Comparison of ENCODE assay signal across 32 cellular contexts in the genomic region with DNA sequence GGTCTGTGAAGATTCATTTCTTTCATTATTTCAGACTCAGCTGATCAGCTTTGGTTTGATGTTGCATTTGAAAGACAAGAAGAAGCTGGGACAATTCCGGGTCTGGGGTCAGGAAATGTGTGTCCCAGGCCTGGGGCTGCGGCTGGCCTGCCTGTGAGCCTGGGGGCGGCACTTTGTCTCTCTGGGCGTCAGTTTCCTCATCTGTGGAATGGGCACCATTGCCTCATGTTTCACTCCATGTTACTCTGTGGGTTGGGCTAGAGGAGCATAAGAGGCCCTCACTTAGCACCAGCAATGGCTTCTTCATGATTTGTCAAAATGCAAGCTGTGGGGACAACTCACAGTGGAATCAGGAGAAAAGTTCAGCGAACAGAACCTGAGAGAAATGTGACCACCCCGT.
"Had no signal": no experiment of that assay in that cellular context is flagged by ENCODE, and none has a peak within 500 bp of the region (broad histone marks: within the 10 kb centered on the region; RNA-seq: fewer than 3 reads in every experiment).

No MANE protein-coding gene starts in this region.

- H3K9me3 Mint-ChIP-seq: natural killer cell treated with Interleukin-12 subunit alpha and Interleukin-12 subunit beta and Interleukin-15 and Interleukin-18, amount 100 ng/mL, for 72 hours; neural crest cell; stimulated activated memory B cell treated with anti-CD40 and anti-IgM and Interleukin-4, amounts not matched to agents 10 μg/mL and 1 μg/mL and 100 μg/mL, for 72 hours; type B pancreatic cell had no signal

- H3K27me3 ChIP-seq: ovary, spleen, suprapubic skin, testis, tibial artery, transverse colon, upper lobe of right lung, uterus had no signal

- H3K36me3 ChIP-seq: ovary, spleen, suprapubic skin, tibial artery, transverse colon, upper lobe of right lung, uterus had no signal

- H3K4me1 ChIP-seq: parathyroid adenoma, psoas muscle, spleen, suprapubic skin, testis, tibial artery, transverse colon, upper lobe of right lung, uterus had no signal

- H3K4me3 ChIP-seq: ovary, psoas muscle, skin epidermis, smooth muscle cell, spleen, suprapubic skin, tibial artery, transverse colon, upper lobe of right lung, uterus had no signal

- ATAC-seq: naive thymus-derived CD8-positive, alpha-beta T cell; natural killer cell treated with Interleukin-12 subunit alpha and Interleukin-12 subunit beta and Interleukin-15 and Interleukin-18, amount 100 ng/mL, for 72 hours; psoas muscle; right cardiac atrium; sciatic nerve; stimulated activated memory B cell treated with anti-CD40 and anti-IgM and Interleukin-4, amounts not matched to agents 10 μg/mL and 1 μg/mL and 100 μg/mL, for 72 hours; stimulated activated naive CD8-positive, alpha-beta T cell treated with anti-CD3 and anti-CD28 coated beads, Interleukin-15, amount 100 ng/mL, for 72 hours; stimulated activated naive CD8-positive, alpha-beta T cell treated with anti-CD3 and anti-CD28 coated beads, Interleukin-15, Interleukin-2, amounts not matched to agents 100 U/mL and 50 U/mL, for 24 hours; upper lobe of right lung had no signal

- DNase-seq: naive thymus-derived CD8-positive, alpha-beta T cell; nephron progenitor cell; occipital lobe; ovary; posterior cingulate gyrus; psoas muscle; right cardiac atrium; spleen; stimulated activated CD4-positive, alpha-beta T cell treated with anti-CD3 and anti-CD28 coated beads, Interleukin-12 subunit alpha, Interleukin-12 subunit beta, amount 100 ng/mL, for 4 hours; stimulated activated CD4-positive, alpha-beta T cell treated with anti-CD3 and anti-CD28 coated beads, Interleukin-1b, Interleukin-23, amount 100 ng/mL, for 48 hours; stimulated activated CD4-positive, alpha-beta T cell treated with anti-CD3 and anti-CD28 coated beads, Interleukin-4, amount 100 ng/mL, for 1 hour; stimulated activated CD4-positive, alpha-beta T cell treated with anti-CD3 and anti-CD28 coated beads, Interleukin-4, amount 100 ng/mL, for 4 hours; stimulated activated CD8-positive, alpha-beta memory T cell treated with anti-CD3 and anti-CD28 coated beads, Interleukin-4, amount 100 ng/mL, for 48 hours; stimulated activated naive CD4-positive, alpha-beta T cell; stimulated activated naive CD8-positive, alpha-beta T cell treated with anti-CD3 and anti-CD28 coated beads, Interleukin-15, amount 100 ng/mL, for 72 hours; stimulated activated naive CD8-positive, alpha-beta T cell treated with anti-CD3 and anti-CD28 coated beads, Interleukin-15, Interleukin-2, amounts not matched to agents 100 U/mL and 50 U/mL, for 24 hours; substantia nigra; tibial artery; transverse colon; upper lobe of right lung; uterus had no signal

- H3K4me2 ChIP-seq: smooth muscle cell had no signal

- H3K4me3 Mint-ChIP-seq: naive thymus-derived CD8-positive, alpha-beta T cell; natural killer cell treated with Interleukin-12 subunit alpha and Interleukin-12 subunit beta and Interleukin-15 and Interleukin-18, amount 100 ng/mL, for 72 hours; nephron progenitor cell; neural crest cell; stimulated activated memory B cell treated with anti-CD40 and anti-IgM and Interleukin-4, amounts not matched to agents 10 μg/mL and 1 μg/mL and 100 μg/mL, for 72 hours; stimulated activated naive CD8-positive, alpha-beta T cell treated with anti-CD3 and anti-CD28 coated beads, Interleukin-15, amount 100 ng/mL, for 72 hours; type B pancreatic cell had no signal

- H3K36me3 Mint-ChIP-seq: naive thymus-derived CD8-positive, alpha-beta T cell; natural killer cell treated with Interleukin-12 subunit alpha and Interleukin-12 subunit beta and Interleukin-15 and Interleukin-18, amount 100 ng/mL, for 72 hours; stimulated activated memory B cell treated with anti-CD40 and anti-IgM and Interleukin-4, amounts not matched to agents 10 μg/mL and 1 μg/mL and 100 μg/mL, for 72 hours; type B pancreatic cell had no signal

- H3K27ac ChIP-seq: ovary, parathyroid adenoma, psoas muscle, skin epidermis, spleen, suprapubic skin, testis, tibial artery, transverse colon, upper lobe of right lung, uterus had no signal

- H2AFZ ChIP-seq: parathyroid adenoma had no signal

- H3K4me1 Mint-ChIP-seq: stimulated activated memory B cell treated with anti-CD40 and anti-IgM and Interleukin-4, amounts not matched to agents 10 μg/mL and 1 μg/mL and 100 μg/mL, for 72 hours; stimulated activated naive CD8-positive, alpha-beta T cell treated with anti-CD3 and anti-CD28 coated beads, Interleukin-15, amount 100 ng/mL, for 72 hours had no signal

- H3K27me3 Mint-ChIP-seq: naive thymus-derived CD8-positive, alpha-beta T cell; stimulated activated memory B cell treated with anti-CD40 and anti-IgM and Interleukin-4, amounts not matched to agents 10 μg/mL and 1 μg/mL and 100 μg/mL, for 72 hours; stimulated activated naive CD8-positive, alpha-beta T cell treated with anti-CD3 and anti-CD28 coated beads, Interleukin-15, amount 100 ng/mL, for 72 hours; type B pancreatic cell had no signal

- H3K27ac Mint-ChIP-seq: natural killer cell treated with Interleukin-12 subunit alpha and Interleukin-12 subunit beta and Interleukin-15 and Interleukin-18, amount 100 ng/mL, for 72 hours; progenitor cell of endocrine pancreas; stimulated activated memory B cell treated with anti-CD40 and anti-IgM and Interleukin-4, amounts not matched to agents 10 μg/mL and 1 μg/mL and 100 μg/mL, for 72 hours; type B pancreatic cell had no signal

- H3K79me2 ChIP-seq: parathyroid adenoma had no signal

- H3K9me3 ChIP-seq: ovary, psoas muscle, suprapubic skin, testis, tibial artery, transverse colon, upper lobe of right lung, uterus had no signal

- H3K9ac ChIP-seq: parathyroid adenoma had no signal
